30 cellular contexts compared by ENCODE assay signal in the genomic region with DNA sequence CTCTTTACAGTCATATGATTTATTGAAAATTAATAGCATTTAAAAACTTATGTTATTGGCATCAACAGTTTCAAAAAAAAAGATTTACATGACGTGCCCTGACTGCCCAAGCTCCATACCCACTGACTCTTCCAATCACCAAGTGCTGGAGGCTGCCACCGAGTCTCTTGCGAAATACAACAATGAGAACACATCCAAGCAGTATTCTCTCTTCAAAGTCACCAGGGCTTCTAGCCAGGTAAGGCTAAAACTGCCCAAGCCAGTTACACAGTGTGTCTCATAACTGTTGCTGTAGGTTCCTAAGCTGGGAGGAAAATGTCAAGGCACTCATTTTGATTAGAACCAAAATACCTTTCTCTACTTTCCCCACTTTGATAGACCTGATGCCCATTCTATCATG. TPM values are rescaled to one million over a fixed set of nuclear protein-coding genes. Genes with fewer than 3 reads are reported as not detected.
DNase-seq lines count a peak whose midpoint lies in the region; ATAC-seq and TF ChIP-seq lines count a peak whose summit lies in the region.
"Had no signal": no experiment of that assay in that cellular context is flagged by ENCODE, and none has a peak within 500 bp of the region (broad histone marks: within the 10 kb centered on the region; RNA-seq: fewer than 3 reads in every experiment).

No MANE protein-coding gene starts in this region.

- H2AFZ ChIP-seq in trophoblast cell (ENCODE audit: insufficient read depth, low read length, poor library complexity): no peak overlapping the region

- no peak overlapping the region for H3K9ac ChIP-seq in trophoblast cell (ENCODE audit: low read length)
- H3K9ac ChIP-seq: KMS-11 had no signal

- H4K91ac ChIP-seq in trophoblast cell (ENCODE audit: low read depth, low read length): no peak overlapping the region

- no peak overlapping the region for H3K23ac ChIP-seq in trophoblast cell (ENCODE audit: low read length)

- peaks cover 0 to under 1% (median 0%) of the 10 kb centered on the region in 4 donors for H3K27me3 ChIP-seq in esophagus squamous epithelium
- H3K27me3 ChIP-seq in trophoblast cell (ENCODE audit: insufficient read depth, low read length): no peaks in the 10 kb centered on the region

- no peak overlapping the region for H3K4me3 ChIP-seq in HEK293 (ENCODE audit: low read depth, low read length)
- H3K4me3 ChIP-seq in esophagus squamous epithelium: no peak overlapping the region
- H3K4me3 ChIP-seq in trophoblast cell (ENCODE audit: low read depth, low read length): no peak overlapping the region
- H3K4me3 ChIP-seq: heart right ventricle, psoas muscle, SJSA1 had no signal

- H3K9me3 ChIP-seq in HEK293 (ENCODE audit: control insufficient read depth, insufficient read depth, low read depth, low read length) (no peaks in the 10 kb centered on the region), esophagus squamous epithelium (no peaks in the 10 kb centered on the region), trophoblast cell (ENCODE audit: insufficient read depth, low read depth, low read length) (no peaks in the 10 kb centered on the region)
- H3K9me3 ChIP-seq: BE2C, heart right ventricle, psoas muscle, SJSA1 had no signal

- ATAC-seq in HG02938 (IDR thresholded peaks at IDR 0.05; ENCODE audit: unreplicated experiment): no peak
- no peak for ATAC-seq in sciatic nerve
- ATAC-seq: activated CD4-positive, CD25-positive, alpha-beta regulatory T cell treated with anti-CD3 and anti-CD28 coated beads, Interleukin-2, amount 50 U/mL, for 24 hours; heart right ventricle; left colon; Panc1; psoas muscle; stimulated activated naive CD8-positive, alpha-beta T cell treated with anti-CD3 and anti-CD28 coated beads, Interleukin-15, Interleukin-2, amounts not matched to agents 100 U/mL and 50 U/mL, for 24 hours had no signal

- H3K4me2 ChIP-seq in trophoblast cell (ENCODE audit: low read length): no peak overlapping the region
- H3K4me2 ChIP-seq: KMS-11 had no signal

- H3K18ac ChIP-seq in trophoblast cell (ENCODE audit: low read length): no peak overlapping the region

- intact Hi-C loops in esophagus squamous epithelium (cut with DNase I) (no loop called here), sciatic nerve (cut with DNase I) (no loop called here), posterior cingulate gyrus (cut with DNase I) (no loop called here)

- CTCF ChIA-PET in HEK293 (lab: Yijun Ruan, JAX): no interaction called here

- WGBS in esophagus squamous epithelium, 2 donors: 39 to 48% methylated on average over 3 of the region's 3 CpGs
- WGBS in trophoblast cell (ENCODE audit: extremely low coverage, insufficient coverage, insufficient read length): no CpG with 5 or more reads among the region's 3 CpGs

- DNase-seq in esophagus squamous epithelium (lab: John Stamatoyannopoulos, UW) (no peak), trophoblast cell (peak; percentile 55 to 69), sciatic nerve (ENCODE audit: low spot score) (no peak), posterior cingulate gyrus (no peak)
- DNase-seq: ACHN; activated CD4-positive, alpha-beta T cell treated with anti-CD3 and anti-CD28 coated beads, Interleukin-2, amount 50 U/mL, for 48 hours; activated naive CD4-positive, alpha-beta T cell treated with anti-CD3 and anti-CD28 coated beads, Interleukin-2, amount 10 ng/mL, durations not matched to agents 7 days and 5 days; BE2C; CD8-positive, alpha-beta memory T cell; DMS53; effector memory CD4-positive, alpha-beta T cell; foreskin melanocyte; heart right ventricle; left colon; NCI-H1694; NCI-H2171; NCI-H510A; NK-92 treated with Interleukin-12 subunit alpha and Interleukin-12 subunit beta, amount 100 ng/mL, for 24 hours; psoas muscle; stimulated activated naive CD8-positive, alpha-beta T cell treated with anti-CD3 and anti-CD28 coated beads, Interleukin-15, Interleukin-2, amounts not matched to agents 100 U/mL and 50 U/mL, for 24 hours had no signal

- TF ChIP-seq CTCF in HEK293 (tag by site-specific recombination; IDR thresholded peaks at IDR 0.05) (no peak), VCaP (conservative IDR thresholded peaks at IDR 0.05) (no peak), esophagus squamous epithelium (IDR thresholded peaks at IDR 0.05) (no peak)

- H3K36me3 ChIP-seq in HEK293 (ENCODE audit: control insufficient read depth in 2 of 2, insufficient read depth in 1 of 2, low read length in 2 of 2) (no peaks in the 10 kb centered on the region), esophagus squamous epithelium (no peaks in the 10 kb centered on the region), trophoblast cell (ENCODE audit: control insufficient read depth in 1 of 2, insufficient read depth in 2 of 2, low read length in 2 of 2) (no peaks in the 10 kb centered on the region)
- H3K36me3 ChIP-seq: BE2C, heart right ventricle, SJSA1 had no signal

- H4K12ac ChIP-seq in trophoblast cell (ENCODE audit: low read depth, low read length): no peak overlapping the region

- H3K27ac ChIP-seq in HEK293 (ENCODE audit: extremely low read depth, low read depth, low read length): no peak overlapping the region
- peak overlapping the region; percentile 31; the same call in 1 of the 2 replicates for H3K27ac ChIP-seq in VCaP
- H3K27ac ChIP-seq in esophagus squamous epithelium: peak overlapping the region; percentile 18 to 84 (median 76)
- H3K27ac ChIP-seq in trophoblast cell (ENCODE audit: low read depth, low read length): no peak overlapping the region
- H3K27ac ChIP-seq: heart right ventricle, KMS-11, psoas muscle, SJSA1 had no signal

- no peaks in the 10 kb centered on the region for H3K79me1 ChIP-seq in trophoblast cell (ENCODE audit: low read length)

- POLR2A ChIA-PET in HEK293 (lab: Yijun Ruan, JAX): no interaction called here

- H2BK12ac ChIP-seq in trophoblast cell (ENCODE audit: low read length): no peak overlapping the region

- no peak for TF ChIP-seq POLR2A in esophagus squamous epithelium (IDR thresholded peaks at IDR 0.05)

- no peak overlapping the region for H2AK5ac ChIP-seq in trophoblast cell (ENCODE audit: low read length)

- H3K4ac ChIP-seq in trophoblast cell (ENCODE audit: low read depth, low read length): no peak overlapping the region

- H3K4me1 ChIP-seq in HEK293 (ENCODE audit: control insufficient read depth, insufficient read depth, low read length) (no peaks in the 10 kb centered on the region), esophagus squamous epithelium (peaks cover 14 to 56% (median 20%) of the 10 kb centered on the region in 3 donors), trophoblast cell (ENCODE audit: control insufficient read depth in 1 of 2, insufficient read depth in 2 of 2, low read length in 2 of 2) (no peaks in the 10 kb centered on the region)
- H3K4me1 ChIP-seq: BE2C, psoas muscle, SJSA1 had no signal

- H2BK120ac ChIP-seq in trophoblast cell (ENCODE audit: insufficient read depth, low read length, poor library complexity): no peak overlapping the region

- no peak overlapping the region for H2BK5ac ChIP-seq in trophoblast cell (ENCODE audit: low read depth, low read length, poor library complexity)

- H4K8ac ChIP-seq in trophoblast cell (ENCODE audit: low read depth, low read length): no peak overlapping the region

- H3K14ac ChIP-seq in trophoblast cell (ENCODE audit: low read length): no peak overlapping the region

- H3K79me2 ChIP-seq in trophoblast cell (ENCODE audit: control insufficient read depth, insufficient read depth, low read length, poor library complexity): no peaks in the 10 kb centered on the region

TF ChIP-seq in HEK293, 187 proteins besides CTCF, POLR2A, EP300 and RAD21:
- 0 out of 2 replicates have a peak, but pooled peaks have one; percentile 41 for TF ChIP-seq PRDM1 (tag by site-specific recombination; IDR thresholded peaks at IDR 0.05)
- TF ChIP-seq ZNF776 (tag by site-specific recombination; IDR thresholded peaks at IDR 0.05; ENCODE audit: borderline replicate concordance): no peak

RNA-seq across cellular contexts. Expression of a gene that starts 4.5 kb away (rescaled TPM):
- total RNA-seq in esophagus squamous epithelium (10 to 100 TPM in 1 of 4 donors, 1 to 10 TPM in 1, under 1 TPM in 2; 0.26 to 23.3 (median 5.0) TPM), sciatic nerve (not detected)
- not detected in 2 replicates for polyA plus RNA-seq in trophoblast cell (2013)
- total RNA-seq: activated T-helper 1 cell treated with anti-CD3 and anti-CD28 coated beads, Interleukin-12 subunit alpha, Interleukin-12 subunit beta, Interleukin-2, Interleukin-4 antibody, amounts not matched to agents 30 ng/mL and 10 ng/mL and 1 ng/mL, durations not matched to agents 14 hours and 24 hours and 36 hours; CD8-positive, alpha-beta memory T cell; G401; H4; left colon; psoas muscle; SJSA1 had no signal
- polyA plus RNA-seq: CD8-positive, alpha-beta memory T cell; heart right ventricle; psoas muscle had no signal

RNA-seq across cellular contexts. Expression of a gene that starts 21.1 kb away (rescaled TPM):
- total RNA-seq in esophagus squamous epithelium: not detected
- 0.05 TPM in 1 of 2 replicates, not detected in the other for polyA plus RNA-seq in trophoblast cell (2013)
- not detected for total RNA-seq in sciatic nerve
- total RNA-seq: activated T-helper 1 cell treated with anti-CD3 and anti-CD28 coated beads, Interleukin-12 subunit alpha, Interleukin-12 subunit beta, Interleukin-2, Interleukin-4 antibody, amounts not matched to agents 30 ng/mL and 10 ng/mL and 1 ng/mL, durations not matched to agents 14 hours and 24 hours and 36 hours; CD8-positive, alpha-beta memory T cell; G401; H4; left colon; psoas muscle; SJSA1 had no signal
- polyA plus RNA-seq: CD8-positive, alpha-beta memory T cell; heart right ventricle; psoas muscle had no signal

RNA-seq across cellular contexts. Expression of a gene that starts 31.8 kb away (rescaled TPM):
- total RNA-seq in esophagus squamous epithelium (not detected), sciatic nerve (not detected)
- not detected in 2 replicates for polyA plus RNA-seq in trophoblast cell (2013)
- total RNA-seq: CD8-positive, alpha-beta memory T cell; G401; H4; heart right ventricle; left colon; psoas muscle; SJSA1 had no signal
- polyA plus RNA-seq: CD8-positive, alpha-beta memory T cell; heart right ventricle; psoas muscle had no signal

Comparison
In these comparisons a context has a peak if more than half of its experiments do, and no peak if none do; other contexts are left out.
1. H3K27ac ChIP-seq: peak in VCaP (single experiment) and esophagus squamous epithelium (4 of 4); none in HEK293 (single experiment) and trophoblast cell (single experiment).
2. DNase-seq: peak in trophoblast cell (2 of 2); none in esophagus squamous epithelium (single experiment), sciatic nerve (single experiment) and posterior cingulate gyrus (0 of 10).